Comparison of ENCODE assay signal across 8 cellular contexts in genomic region chr22:31977141-31977781, GRCh38. TPM values are rescaled to one million over a fixed set of nuclear protein-coding genes. Genes with fewer than 3 reads are reported as not detected.
DNase-seq lines count a peak whose midpoint lies in the region; ATAC-seq, FAIRE-seq and TF ChIP-seq lines count a peak whose summit lies in the region.

No MANE protein-coding gene starts in this region.

- H3K4me2 ChIP-seq in H1 (ENCODE audit: insufficient read depth in 1 of 2, low read depth in 2 of 2, low read length in 2 of 2): no peak overlapping the region

- peak; percentile 89 for ATAC-seq in activated CD8-positive, alpha-beta T cell treated with anti-CD3 and anti-CD28 coated beads, Interleukin-2, amount 10 ng/mL, durations not matched to agents 7 days and 5 days
- ATAC-seq in GM19035 (IDR thresholded peaks at IDR 0.05; ENCODE audit: unreplicated experiment): no peak

- peaks cover 3% of the 10 kb centered on the region for H3K4me1 Mint-ChIP-seq in activated CD8-positive, alpha-beta T cell treated with anti-CD3 and anti-CD28 coated beads, Interleukin-2, amount 10 ng/mL, durations not matched to agents 7 days and 5 days (ENCODE audit: low read depth)

- H3K9me3 Mint-ChIP-seq in activated CD8-positive, alpha-beta T cell treated with anti-CD3 and anti-CD28 coated beads, Interleukin-2, amount 10 ng/mL, durations not matched to agents 7 days and 5 days (ENCODE audit: insufficient read depth): no peaks in the 10 kb centered on the region

- H3K27ac Mint-ChIP-seq in activated CD8-positive, alpha-beta T cell treated with anti-CD3 and anti-CD28 coated beads, Interleukin-2, amount 10 ng/mL, durations not matched to agents 7 days and 5 days: no peak overlapping the region

- no peak overlapping the region for H2AK5ac ChIP-seq in H1 (ENCODE audit: low read depth, low read length)

- H3K23me2 ChIP-seq in H1 (ENCODE audit: low read depth, low read length): no peaks in the 10 kb centered on the region

- peaks cover 4% of the 10 kb centered on the region for H3K27me3 Mint-ChIP-seq in activated CD8-positive, alpha-beta T cell treated with anti-CD3 and anti-CD28 coated beads, Interleukin-2, amount 10 ng/mL, durations not matched to agents 7 days and 5 days (ENCODE audit: low read depth)

- no peak overlapping the region for H3K18ac ChIP-seq in H1 (ENCODE audit: extremely low read depth, low read length)

- TF ChIP-seq CTCF in H1 (IDR thresholded peaks at IDR 0.05; ENCODE audit: control extremely low read depth in 1 of 3, insufficient read depth in 1 of 3, low read depth in 1 of 3, low read length in 3 of 3): peak; percentile 76 to 94 (median 90)

- TF ChIP-seq EP300 in H1 (IDR thresholded peaks at IDR 0.05; ENCODE audit: borderline replicate concordance in 1 of 2, low read depth in 2 of 2, low read length in 2 of 2): no peak

- no peak overlapping the region for H3K9ac ChIP-seq in H1 (replicated peaks in 1 of 4; ENCODE audit: extremely low read depth in 1 of 4, low read depth in 3 of 4, low read length in 3 of 4)

- no peak overlapping the region for H3K14ac ChIP-seq in H1 (ENCODE audit: insufficient read length)

- no peak overlapping the region for H2BK20ac ChIP-seq in H1 (ENCODE audit: low read length)

- 0 out of 2 replicates have a peak overlapping the region, but pooled peaks have one; percentile 48 for H2AFZ ChIP-seq in H1 (ENCODE audit: low read length)

- no peaks in the 10 kb centered on the region for H3K36me3 ChIP-seq in H1 (ENCODE audit: control insufficient read depth in 2 of 4, insufficient read depth in 4 of 4, low read length in 3 of 4)

- peak; percentile 91 for FAIRE-seq in H1 (lab: Jason Lieb, UNC)

- H3K27ac ChIP-seq in H1 (ENCODE audit: low read depth, low read length): no peak overlapping the region

- peak; percentile 98 for TF ChIP-seq RAD21 in H1 (IDR thresholded peaks at IDR 0.05 in 1 of 2, conservative IDR thresholded peaks at IDR 0.05 in 1 of 2; ENCODE audit: low read depth in 2 of 2, low read length in 2 of 2)

- no peak overlapping the region for H2BK120ac ChIP-seq in H1 (replicated peaks; ENCODE audit: low read depth, low read length)

- H3K4ac ChIP-seq in H1 (replicated peaks; ENCODE audit: insufficient read length, low read depth, low read length): no peak overlapping the region

- H3K4me3 Mint-ChIP-seq in activated CD8-positive, alpha-beta T cell treated with anti-CD3 and anti-CD28 coated beads, Interleukin-2, amount 10 ng/mL, durations not matched to agents 7 days and 5 days: no peak overlapping the region

- CTCF ChIA-PET in activated CD8-positive, alpha-beta T cell treated with anti-CD3 and anti-CD28 coated beads, Interleukin-2, amount 10 ng/mL, durations not matched to agents 7 days and 5 days (lab: Charles Lee): interaction anchor here (0.7 to 3.6 kb wide), 19 partner anchors 11 to 496 kb away, joined by 3 to 27 read pairs (median 4); partner anchors contain the start of genes BPIFC, FBXO7 and RTCB
- CTCF ChIA-PET in H1 (lab: Charles Lee; ENCODE audit: partially characterized antibody): interaction anchor here (0.5 to 15.0 kb wide), 45 partner anchors 13 to 473 kb away, joined by 3 to 243 read pairs (median 4); no protein-coding TSS in a partner anchor

- no peaks in the 10 kb centered on the region for H3K36me3 Mint-ChIP-seq in activated CD8-positive, alpha-beta T cell treated with anti-CD3 and anti-CD28 coated beads, Interleukin-2, amount 10 ng/mL, durations not matched to agents 7 days and 5 days (ENCODE audit: low read depth)

- WGBS in H1 (ENCODE audit: extremely low coverage in 1 of 2, insufficient coverage in 1 of 2, insufficient read length in 1 of 2, insufficient replicate concordance in 2 of 2, low coverage in 1 of 2, low lambda C conversion rate in 2 of 2, missing lambda C conversion rate in 1 of 2), 2 experiments: 26% methylated on average over 9 of the region's 9 CpGs; no CpG with 5 or more reads in 1 of the 2 experiments

- H3K4me3 ChIP-seq in H1 (ENCODE audit: extremely low read depth in 1 of 4, insufficient read depth in 2 of 4, low read depth in 3 of 4, low read length in 4 of 4): no peak overlapping the region

- H2BK12ac ChIP-seq in H1 (ENCODE audit: low read depth, low read length): no peak overlapping the region

- no peak overlapping the region for H4K8ac ChIP-seq in H1 (ENCODE audit: extremely low read depth, insufficient read depth, low read length)

- H3K56ac ChIP-seq in H1 (replicated peaks; ENCODE audit: insufficient read length, low read depth, low read length): no peak overlapping the region

- H2BK5ac ChIP-seq in H1 (ENCODE audit: low read depth, low read length): no peak overlapping the region

- TF ChIP-seq POLR2A in H1 (IDR thresholded peaks at IDR 0.05; ENCODE audit: control extremely low read depth in 1 of 2, low read depth in 2 of 2, low read length in 2 of 2): no peak

- H4K91ac ChIP-seq in H1 (replicated peaks; ENCODE audit: insufficient read length, low read length): no peak overlapping the region

- H2BK15ac ChIP-seq in H1 (ENCODE audit: low read length): no peak overlapping the region

- H3K9me3 ChIP-seq in H1 (ENCODE audit: insufficient read depth in 2 of 2, low read depth in 1 of 2, low read length in 1 of 2): no peaks in the 10 kb centered on the region

- no peak overlapping the region for H3K23ac ChIP-seq in H1 (ENCODE audit: insufficient read length)

- no peaks in the 10 kb centered on the region for H4K20me1 ChIP-seq in H1 (replicated peaks in 1 of 2; ENCODE audit: control insufficient read depth in 1 of 2, insufficient read depth in 2 of 2, low read length in 2 of 2)

- POLR2A ChIA-PET in activated CD8-positive, alpha-beta T cell treated with anti-CD3 and anti-CD28 coated beads, Interleukin-2, amount 10 ng/mL, durations not matched to agents 7 days and 5 days (lab: Charles Lee): no interaction called here
- POLR2A ChIA-PET in H1 (lab: Charles Lee; ENCODE audit: partially characterized antibody): interaction anchor here (0.7 to 1.2 kb wide), 2 partner anchors 23 to 105 kb away, joined by 3 to 5 read pairs; no protein-coding TSS in a partner anchor

- no peaks in the 10 kb centered on the region; a peak in 1 of 7 replicates for H3K4me1 ChIP-seq in H1 (replicated peaks in 1 of 4; ENCODE audit: control insufficient read depth in 3 of 4, insufficient read depth in 4 of 4, low read length in 3 of 4)

- H3K79me1 ChIP-seq in H1 (ENCODE audit: low read depth, low read length): no peaks in the 10 kb centered on the region

- no peaks in the 10 kb centered on the region for H3K27me3 ChIP-seq in H1 (replicated peaks in 1 of 4; ENCODE audit: control insufficient read depth in 3 of 4, extremely low read depth in 1 of 4, insufficient read depth in 3 of 4, low read length in 3 of 4)

- no peak overlapping the region for H4K5ac ChIP-seq in H1 (ENCODE audit: insufficient read length, low read depth, low read length)

- H3K79me2 ChIP-seq in H1 (ENCODE audit: control insufficient read depth in 1 of 2, insufficient read depth in 2 of 2, low read length in 2 of 2): no peaks in the 10 kb centered on the region

- peak; percentile 78 for DNase-seq in COR-L47 (lab: John Stamatoyannopoulos, UW)
- peak; percentile 76 for DNase-seq in HK-2 (ENCODE audit: unreplicated experiment)
- peak; percentile 20 for DNase-seq in NCI-H774 (lab: John Stamatoyannopoulos, UW)
- DNase-seq in activated CD8-positive, alpha-beta T cell treated with anti-CD3 and anti-CD28 coated beads, Interleukin-2, amount 10 ng/mL, durations not matched to agents 7 days and 5 days: peak; percentile 86
- DNase-seq in H1 (ENCODE audit: low read depth in 1 of 2, low spot score in 2 of 2): peak; percentile 72 to 96
- DNase-seq in mucosa of gallbladder (ENCODE audit: low spot score): peak; percentile 84
- DNase-seq in stimulated activated CD8-positive, alpha-beta memory T cell treated with anti-CD3 and anti-CD28 coated beads, Interleukin-7, amount 100 ng/mL, for 24 hours (ENCODE audit: low read depth): peak; percentile 77

TF ChIP-seq in H1, 55 proteins besides CTCF, POLR2A, EP300 and RAD21:
- TF ChIP-seq CBX8 (IDR thresholded peaks at IDR 0.05; ENCODE audit: borderline replicate concordance, low read depth, low read length): no peak
- TF ChIP-seq, protein P1, sequence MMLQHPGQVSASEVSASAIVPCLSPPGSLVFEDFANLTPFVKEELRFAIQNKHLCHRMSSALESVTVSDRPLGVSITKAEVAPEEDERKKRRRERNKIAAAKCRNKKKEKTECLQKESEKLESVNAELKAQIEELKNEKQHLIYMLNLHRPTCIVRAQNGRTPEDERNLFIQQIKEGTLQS (IDR thresholded peaks at IDR 0.05; ENCODE audit: insufficient read depth, low read depth, low read length): no peak
- no peak for TF ChIP-seq HDAC6 (IDR thresholded peaks at IDR 0.05; ENCODE audit: low read depth, low read length)
- TF ChIP-seq CHD2 (IDR thresholded peaks at IDR 0.05; ENCODE audit: low read length): 0 out of 2 replicates have a peak, but pooled peaks have one; percentile 20
- TF ChIP-seq TCF12 (IDR thresholded peaks at IDR 0.05; ENCODE audit: low read depth, low read length): no peak
- TF ChIP-seq JUND (IDR thresholded peaks at IDR 0.05; ENCODE audit: low read length): peak; percentile 22; the same call in 1 of the 2 replicates

RNA-seq across cellular contexts. Expression of gene YWHAH, which starts 32.9 kb away (rescaled TPM):
- total RNA-seq in activated CD8-positive, alpha-beta T cell treated with anti-CD3 and anti-CD28 coated beads, Interleukin-2, amount 10 ng/mL, durations not matched to agents 7 days and 5 days: 100 to 1,000 TPM; 248 to 251 TPM
- total RNA-seq in H1 (2021; fragmentation: NEBNext Ultra II Directional; extraction: Animal tissue kit (Norgen Biotek cat#: 25700)): 247 and 248 TPM in 2 replicates
- polyA plus RNA-seq in H1 (2011; rRNA removed): 118 and 146 TPM in 2 replicates
- polyA plus RNA-seq in H1 (2011; cell fraction: cytosol; rRNA removed): 153 TPM
- 79.3 TPM for polyA plus RNA-seq in H1 (2011; cell fraction: nucleus; rRNA removed)
- polyA plus RNA-seq in H1 (2012, experiment 1 of 2): 196 to 243 TPM (median 207 TPM) in 4 replicates
- 105 TPM for polyA plus RNA-seq in H1 (2012, experiment 2 of 2)
- 137 TPM for polyA plus RNA-seq in H1 (2013, experiment 1 of 2)
- 144 TPM for polyA plus RNA-seq in H1 (2013, experiment 2 of 2)
- polyA minus RNA-seq in H1 (2011; rRNA and poly(A)+ RNA removed): 70.2 and 81.8 TPM in 2 replicates
- polyA minus RNA-seq in H1 (2011; cell fraction: cytosol; rRNA and poly(A)+ RNA removed): 59.7 TPM
- polyA minus RNA-seq in H1 (2011; cell fraction: nucleus; rRNA and poly(A)+ RNA removed): 41.3 TPM
- 213 TPM for total RNA-seq in mucosa of gallbladder

Comparison
In these comparisons a context has a peak if more than half of its experiments do, and no peak if none do; other contexts are left out.
1. DNase-seq: peak in every context shown above with its lines; median percentile 86 in activated CD8-positive, alpha-beta T cell treated with anti-CD3 and anti-CD28 coated beads, Interleukin-2, amount 10 ng/mL, durations not matched to agents 7 days and 5 days; 84 in H1; 84 in mucosa of gallbladder; 78 in COR-L47; 77 in stimulated activated CD8-positive, alpha-beta memory T cell treated with anti-CD3 and anti-CD28 coated beads, Interleukin-7, amount 100 ng/mL, for 24 hours; 76 in HK-2; 20 in NCI-H774.